Comparison of ENCODE assay signal across 18 cellular contexts in genomic region chr10:13152286-13152685, GRCh38. TPM values are rescaled to one million over a fixed set of nuclear protein-coding genes. Genes with fewer than 3 reads are reported as not detected.
DNase-seq lines count a peak whose midpoint lies in the region; ATAC-seq, FAIRE-seq and TF ChIP-seq lines count a peak whose summit lies in the region.
"Had no signal": no experiment of that assay in that cellular context is flagged by ENCODE, and none has a peak within 500 bp of the region (broad histone marks: within the 10 kb centered on the region; RNA-seq: fewer than 3 reads in every experiment).

No MANE protein-coding gene starts in this region.

- H3K4me1 Mint-ChIP-seq in mesothelial cell of epicardium, result peaks cover 13% of the 10 kb centered on the region
- no peaks in the 10 kb centered on the region for H3K4me1 Mint-ChIP-seq in stimulated activated naive CD8-positive, alpha-beta T cell treated with anti-CD3 and anti-CD28 coated beads, Interleukin-15, amount 100 ng/mL, for 72 hours

- DNase-seq in DMS53 (lab: John Stamatoyannopoulos, UW) (peak; percentile 18), DMS53 treated with DMSO at 0.1 percent for 48 hours (lab: John Stamatoyannopoulos, UW; ENCODE audit: unreplicated experiment) (no peak), bronchial epithelial cell (ENCODE audit: low read depth) (peak; percentile 13), mesothelial cell of epicardium (ENCODE audit: low spot score in 2 of 2, unreplicated experiment in 2 of 2) (no peak)
- no peak for DNase-seq in stimulated activated naive CD8-positive, alpha-beta T cell treated with anti-CD3 and anti-CD28 coated beads, Interleukin-15, amount 100 ng/mL, for 72 hours
- no peak for DNase-seq in activated CD4-positive, alpha-beta T cell treated with anti-CD3 and anti-CD28 coated beads, Interleukin-2, amount 50 U/mL, for 4 hours
- DNase-seq: AML-193; CD4-positive, alpha-beta T cell; DND-41; EL had no signal

- no peaks in the 10 kb centered on the region for H3K27me3 Mint-ChIP-seq in mesothelial cell of epicardium (ENCODE audit: low read depth)
- H3K27me3 Mint-ChIP-seq in stimulated activated naive CD8-positive, alpha-beta T cell treated with anti-CD3 and anti-CD28 coated beads, Interleukin-15, amount 100 ng/mL, for 72 hours, result no peaks in the 10 kb centered on the region
- H3K27me3 Mint-ChIP-seq: CD4-positive, alpha-beta T cell had no signal

- TF ChIP-seq CTCF in bronchial epithelial cell (IDR thresholded peaks at IDR 0.05; ENCODE audit: insufficient read depth, low read length, severe bottlenecking) (no peak), mesothelial cell of epicardium (IDR thresholded peaks at IDR 0.05; ENCODE audit: unreplicated experiment) (no peak)

- peak overlapping the region; percentile 91 for H3K27ac Mint-ChIP-seq in mesothelial cell of epicardium
- no peak overlapping the region for H3K27ac Mint-ChIP-seq in stimulated activated naive CD8-positive, alpha-beta T cell treated with anti-CD3 and anti-CD28 coated beads, Interleukin-15, amount 100 ng/mL, for 72 hours
- H3K27ac Mint-ChIP-seq: CD4-positive, alpha-beta T cell had no signal

- peaks cover 10% of the 10 kb centered on the region for H3K36me3 Mint-ChIP-seq in mesothelial cell of epicardium

- peaks cover 32% of the 10 kb centered on the region for H3K9me3 Mint-ChIP-seq in mesothelial cell of epicardium
- H3K9me3 Mint-ChIP-seq in stimulated activated naive CD8-positive, alpha-beta T cell treated with anti-CD3 and anti-CD28 coated beads, Interleukin-15, amount 100 ng/mL, for 72 hours, result peaks cover 0 to 3% of the 10 kb centered on the region in 2 donors

- ATAC-seq in HG03039 (IDR thresholded peaks at IDR 0.05; ENCODE audit: unreplicated experiment), result no peak
- ATAC-seq in stimulated activated naive CD8-positive, alpha-beta T cell treated with anti-CD3 and anti-CD28 coated beads, Interleukin-15, amount 100 ng/mL, for 72 hours, result no peak
- ATAC-seq: A549 had no signal

- H3K4me3 Mint-ChIP-seq in mesothelial cell of epicardium, result no peak overlapping the region
- H3K4me3 Mint-ChIP-seq in stimulated activated naive CD8-positive, alpha-beta T cell treated with anti-CD3 and anti-CD28 coated beads, Interleukin-15, amount 100 ng/mL, for 72 hours, result no peak overlapping the region
- H3K4me3 Mint-ChIP-seq: CD4-positive, alpha-beta T cell had no signal

- FAIRE-seq in bronchial epithelial cell (lab: Jason Lieb, UNC), result no peak
- FAIRE-seq: A549, D721Med, G401.6, GM12891, GM19239, H1 had no signal

- H3K4me3 ChIP-seq in bronchial epithelial cell (ENCODE audit: low read depth, low read length), result no peak overlapping the region
- H3K4me3 ChIP-seq: A549, HAP-1 had no signal

- no peaks in the 10 kb centered on the region for H3K27me3 ChIP-seq in bronchial epithelial cell (ENCODE audit: control insufficient read depth, insufficient read depth, low read length)

- H3K36me3 ChIP-seq in bronchial epithelial cell (ENCODE audit: control insufficient read depth, insufficient read depth, low read length), result no peaks in the 10 kb centered on the region
- H3K36me3 ChIP-seq: HAP-1 had no signal

RNA-seq across cellular contexts. Expression of gene MCM10, which starts 9.1 kb away (rescaled TPM):
- total RNA-seq in bronchial epithelial cell (under 0.01 and 0.38 TPM in 2 replicates), mesothelial cell of epicardium (10.4 to 14.8 TPM (median 12.5 TPM) in 3 replicates)

RNA-seq across cellular contexts. Expression of gene OPTN, which starts 52.3 kb away (rescaled TPM):
- total RNA-seq in bronchial epithelial cell (57.1 and 98.3 TPM in 2 replicates), mesothelial cell of epicardium (33.3 to 36.8 TPM (median 33.7 TPM) in 3 replicates)

Comparison
In these comparisons a context has a peak if more than half of its experiments do, and no peak if none do; other contexts are left out.
1. DNase-seq: peak in DMS53 (single experiment) and bronchial epithelial cell (single experiment); none in DMS53 treated with DMSO at 0.1 percent for 48 hours (single experiment), mesothelial cell of epicardium (0 of 2), stimulated activated naive CD8-positive, alpha-beta T cell treated with anti-CD3 and anti-CD28 coated beads, Interleukin-15, amount 100 ng/mL, for 72 hours (0 of 2) and activated CD4-positive, alpha-beta T cell treated with anti-CD3 and anti-CD28 coated beads, Interleukin-2, amount 50 U/mL, for 4 hours (0 of 2).